8 cellular contexts compared by ENCODE assay signal in genomic region chr19:40610396-40611064, GRCh38. TPM values are rescaled to one million over a fixed set of nuclear protein-coding genes. Genes with fewer than 3 reads are reported as not detected.
DNase-seq lines count a peak whose midpoint lies in the region; TF ChIP-seq lines count a peak whose summit lies in the region.

No MANE protein-coding gene starts in this region.

- no peaks in the 10 kb centered on the region for H3K79me2 ChIP-seq in MM.1S (ENCODE audit: low read length)

- no peak for TF ChIP-seq POLR2A in esophagus muscularis mucosa (IDR thresholded peaks at IDR 0.05; ENCODE audit: low read depth)

- DNase-seq in AG09309 (ENCODE audit: low read depth), result no peak
- peak; percentile 35 for DNase-seq in MM.1S
- DNase-seq in activated CD8-positive, alpha-beta memory T cell treated with anti-CD3 and anti-CD28 coated beads, Interleukin-2, amount 50 U/mL, for 48 hours, result peak; percentile 78
- no peak for DNase-seq in esophagus muscularis mucosa (ENCODE audit: extremely low spot score)
- DNase-seq in neuronal stem cell (ENCODE audit: low spot score), result no peak
- DNase-seq in NCI-H748 treated with DMSO at 0.1 percent for 48 hours (lab: John Stamatoyannopoulos, UW), result no peak
- no peak for DNase-seq in superior temporal gyrus (ENCODE audit: extremely low spot score)
- no peak for DNase-seq in retina

- peaks cover 9% of the 10 kb centered on the region for H3F3A ChIP-seq in MM.1S (ENCODE audit: insufficient read depth, low read length)

- H2BK12ac ChIP-seq in neuronal stem cell (ENCODE audit: low read length), result no peak overlapping the region

- H4K8ac ChIP-seq in neuronal stem cell (ENCODE audit: low read depth, low read length), result peak overlapping the region; percentile 1

- no peak overlapping the region for H3K4ac ChIP-seq in neuronal stem cell (ENCODE audit: low read length)

- H3K9me2 ChIP-seq in MM.1S (replicated peaks; ENCODE audit: insufficient read depth, low read length), result no peaks in the 10 kb centered on the region

- H4K20me1 ChIP-seq in MM.1S (ENCODE audit: insufficient read depth, low read length), result no peaks in the 10 kb centered on the region

- TF ChIP-seq EP300 in esophagus muscularis mucosa (IDR thresholded peaks at IDR 0.05), result no peak

- H3K4me1 ChIP-seq in MM.1S (ENCODE audit: low read length) (peaks cover 11% of the 10 kb centered on the region), esophagus muscularis mucosa (peaks cover 32 to 72% (median 60%) of the 10 kb centered on the region in 4 donors), neuronal stem cell (ENCODE audit: control insufficient read depth in 2 of 2, insufficient read depth in 1 of 2, low read depth in 1 of 2, low read length in 2 of 2) (peaks cover 0 to 20% of the 10 kb centered on the region in 2 donors)

- peak overlapping the region; percentile 86 for H2AFZ ChIP-seq in MM.1S (ENCODE audit: low read length)
- no peak overlapping the region for H2AFZ ChIP-seq in neuronal stem cell (ENCODE audit: low read length)

- no peaks in the 10 kb centered on the region for H3K9me3 ChIP-seq in MM.1S (replicated peaks; ENCODE audit: insufficient read depth, low read length)
- H3K9me3 ChIP-seq in esophagus muscularis mucosa, result no peaks in the 10 kb centered on the region
- no peaks in the 10 kb centered on the region for H3K9me3 ChIP-seq in neuronal stem cell (replicated peaks in 1 of 2; ENCODE audit: control insufficient read depth in 2 of 2, insufficient read depth in 1 of 2, low read depth in 1 of 2, low read length in 2 of 2)

- H3K9ac ChIP-seq in MM.1S (ENCODE audit: low read length), result peak overlapping the region; percentile 16; the same call in 1 of the 2 replicates
- peak overlapping the region; percentile 86 for H3K9ac ChIP-seq in neuronal stem cell (ENCODE audit: low read depth, low read length, poor library complexity)

- H2AK5ac ChIP-seq in neuronal stem cell (ENCODE audit: low read depth, low read length), result peak overlapping the region; percentile 30

- peak overlapping the region; percentile 81 for H3K18ac ChIP-seq in neuronal stem cell (ENCODE audit: low read length)

- H2BK15ac ChIP-seq in neuronal stem cell (ENCODE audit: low read length), result peak overlapping the region; percentile 3

- no peak overlapping the region for H3K14ac ChIP-seq in neuronal stem cell (ENCODE audit: low read length)

- no peaks in the 10 kb centered on the region for H3K36me3 ChIP-seq in MM.1S (replicated peaks; ENCODE audit: insufficient read depth, low read length)
- H3K36me3 ChIP-seq in esophagus muscularis mucosa, result peaks cover 0 to 4% (median 0%) of the 10 kb centered on the region in 4 donors
- peaks cover 0 to 85% of the 10 kb centered on the region in 2 donors for H3K36me3 ChIP-seq in neuronal stem cell (replicated peaks in 1 of 2; ENCODE audit: control insufficient read depth in 2 of 2, insufficient read depth in 2 of 2, low read length in 2 of 2)

- peak overlapping the region; percentile 81 for H3K23ac ChIP-seq in neuronal stem cell (ENCODE audit: low read depth, low read length, poor library complexity)

- intact Hi-C loops in esophagus muscularis mucosa (cut with DNase I), result no loop called here

- no peak for TF ChIP-seq CTCF in AG09309 (IDR thresholded peaks at IDR 0.05; ENCODE audit: control insufficient read depth, insufficient read depth, low read depth, low read length, missing control alignments)
- no peak for TF ChIP-seq CTCF in MM.1S (IDR thresholded peaks at IDR 0.05; ENCODE audit: low read length)
- TF ChIP-seq CTCF in esophagus muscularis mucosa (IDR thresholded peaks at IDR 0.05), result no peak

- H3K4me2 ChIP-seq in MM.1S (ENCODE audit: low read depth, low read length) (peak overlapping the region; percentile 93), neuronal stem cell (ENCODE audit: insufficient read depth, low read length, poor library complexity, severe bottlenecking) (peak overlapping the region; percentile 43)

- no peaks in the 10 kb centered on the region for H3K27me3 ChIP-seq in MM.1S (replicated peaks; ENCODE audit: insufficient read depth, low read length)
- H3K27me3 ChIP-seq in esophagus muscularis mucosa, result peaks cover 1 to 32% (median 7%) of the 10 kb centered on the region in 4 donors
- H3K27me3 ChIP-seq in neuronal stem cell (ENCODE audit: control insufficient read depth in 3 of 3, insufficient read depth in 3 of 3, low read depth in 1 of 3, low read length in 3 of 3), result peaks cover 0 to 76% (median 2%) of the 10 kb centered on the region in 3 experiments

- H2BK5ac ChIP-seq in neuronal stem cell (ENCODE audit: low read length), result peak overlapping the region; percentile 32

- H3K27ac ChIP-seq in MM.1S (ENCODE audit: low read length) (no peak overlapping the region), esophagus muscularis mucosa (replicated peaks in 1 of 4) (peak overlapping the region; percentile 56 to 80 (median 67)), neuronal stem cell (replicated peaks; ENCODE audit: low read length) (no peak overlapping the region)

- H3K79me1 ChIP-seq in neuronal stem cell (ENCODE audit: low read depth, low read length), result peaks cover 4% of the 10 kb centered on the region

- no peak overlapping the region for H2BK120ac ChIP-seq in neuronal stem cell (ENCODE audit: low read depth, low read length)

- H3K4me3 ChIP-seq in AG09309 (ENCODE audit: control insufficient read depth, low read depth, low read length) (peak overlapping the region; percentile 48), MM.1S (ENCODE audit: low read length) (peak overlapping the region; percentile 48; the same call in 1 of the 2 replicates), esophagus muscularis mucosa (peak overlapping the region; percentile 28 to 65 (median 42)), neuronal stem cell (ENCODE audit: low read length in 2 of 2) (peak overlapping the region in 1 of 2 donors; percentile 60)

- WGBS in esophagus muscularis mucosa, result 59% methylated on average over 19 of the region's 29 CpGs
- WGBS in neuronal stem cell (ENCODE audit: extremely low coverage in 2 of 2, insufficient read length in 2 of 2, insufficient replicate concordance in 1 of 2), 2 donors, result no CpG with 5 or more reads among the region's 29 CpGs

- peak overlapping the region; percentile 3 for H4K91ac ChIP-seq in neuronal stem cell (ENCODE audit: low read depth, low read length, poor library complexity)

RNA-seq across cellular contexts. Expression of gene LTBP4, which starts 9.4 kb away (rescaled TPM):
- total RNA-seq in esophagus muscularis mucosa, result 100 to 1,000 TPM; 358 to 430 (median 397) TPM
- polyA plus RNA-seq in neuronal stem cell (2013, experiment 1 of 2), result 83.2 TPM
- polyA plus RNA-seq in neuronal stem cell (2013, experiment 2 of 2), result 84.5 TPM

RNA-seq across cellular contexts. Expression of gene SHKBP1, which starts 33.9 kb away (rescaled TPM):
- 10 to 100 TPM; 39.5 to 82.7 (median 52.7) TPM for total RNA-seq in esophagus muscularis mucosa
- 71.5 TPM for polyA plus RNA-seq in neuronal stem cell (2013, experiment 1 of 2)
- 74.4 TPM for polyA plus RNA-seq in neuronal stem cell (2013, experiment 2 of 2)

Comparison
In these comparisons a context has a peak if more than half of its experiments do, and no peak if none do; other contexts are left out.
1. DNase-seq: peak in MM.1S (single experiment) and activated CD8-positive, alpha-beta memory T cell treated with anti-CD3 and anti-CD28 coated beads, Interleukin-2, amount 50 U/mL, for 48 hours (single experiment); none in AG09309 (single experiment), esophagus muscularis mucosa (single experiment), neuronal stem cell (single experiment), NCI-H748 treated with DMSO at 0.1 percent for 48 hours (single experiment), superior temporal gyrus (single experiment) and retina (single experiment).
2. H3K27ac ChIP-seq: peak in esophagus muscularis mucosa (4 of 4); none in MM.1S (single experiment) and neuronal stem cell (single experiment).